ENCODE assay signal across 1 cellular context in genomic region chr17:2029911-2030778, GRCh38.
TF ChIP-seq lines count a peak whose summit lies in the region.

DPH1 (plus strand) TSS chr17:2030153; CDS start chr17:2030170, 17 bp downstream.

TF ChIP-seq in K562, 482 proteins besides CTCF, POLR2A, EP300 and RAD21 (continued from another document and continues in another):
- TF ChIP-seq NELFE (IDR thresholded peaks at IDR 0.05; ENCODE audit: insufficient read depth, insufficient read length), result no peak
- no peak for TF ChIP-seq SFPQ (IDR thresholded peaks at IDR 0.05; ENCODE audit: low read depth, low read length)
- peak; percentile 52 for TF ChIP-seq PHF20 (IDR thresholded peaks at IDR 0.05; ENCODE audit: partially characterized antibody)
- no peak for TF ChIP-seq ZSCAN29 (IDR thresholded peaks at IDR 0.05)
- TF ChIP-seq PCBP2 (IDR thresholded peaks at IDR 0.05; ENCODE audit: low read depth, low read length, poor library complexity, severe bottlenecking), result no peak
- TF ChIP-seq NR1H2 (CRISPR knock-in tag; IDR thresholded peaks at IDR 0.05), result no peak
- no peak for TF ChIP-seq ZBTB7A (IDR thresholded peaks at IDR 0.05; ENCODE audit: borderline replicate concordance, control insufficient read depth, low read depth, low read length)
- peak; percentile 93 for TF ChIP-seq TFAP4 (CRISPR knock-in tag; IDR thresholded peaks at IDR 0.05; ENCODE audit: borderline replicate concordance)
- no peak for TF ChIP-seq FOXJ2 (tag; IDR thresholded peaks at IDR 0.05)
- TF ChIP-seq ZNF717 (CRISPR knock-in tag; IDR thresholded peaks at IDR 0.05), result no peak
- TF ChIP-seq ARHGAP35 (IDR thresholded peaks at IDR 0.05; ENCODE audit: partially characterized antibody), result no peak
- no peak for TF ChIP-seq ZBTB26 (CRISPR knock-in tag; IDR thresholded peaks at IDR 0.05)
- no peak for TF ChIP-seq NFE2L1 (tag; IDR thresholded peaks at IDR 0.05; ENCODE audit: borderline replicate concordance, low read depth)
- TF ChIP-seq ZNF764 (CRISPR knock-in tag; IDR thresholded peaks at IDR 0.05; ENCODE audit: low read depth), result no peak
- TF ChIP-seq RNF219 (CRISPR knock-in tag; IDR thresholded peaks at IDR 0.05), result no peak
- TF ChIP-seq PKNOX1 (IDR thresholded peaks at IDR 0.05), result no peak
- TF ChIP-seq ETS1 (conservative IDR thresholded peaks at IDR 0.05; ENCODE audit: control insufficient read depth, low read depth, low read length), result peak; percentile 99
- no peak for TF ChIP-seq ZNF551 (CRISPR knock-in tag; IDR thresholded peaks at IDR 0.05)
- TF ChIP-seq PATZ1 (CRISPR knock-in tag; IDR thresholded peaks at IDR 0.05; ENCODE audit: borderline replicate concordance), result no peak
- TF ChIP-seq IFI16 (CRISPR knock-in tag; IDR thresholded peaks at IDR 0.05), result no peak
- TF ChIP-seq MAFF (IDR thresholded peaks at IDR 0.05; ENCODE audit: low read length), result no peak
- TF ChIP-seq CXXC5 (CRISPR knock-in tag; IDR thresholded peaks at IDR 0.05), result peak; percentile 42
- TF ChIP-seq KAT7 (CRISPR knock-in tag; IDR thresholded peaks at IDR 0.05; ENCODE audit: borderline replicate concordance), result no peak
- TF ChIP-seq LCOR (CRISPR knock-in tag; IDR thresholded peaks at IDR 0.05), result no peak
- no peak for TF ChIP-seq HDAC3 (IDR thresholded peaks at IDR 0.05; ENCODE audit: borderline replicate concordance, partially characterized antibody)
- no peak for TF ChIP-seq XRCC3 (IDR thresholded peaks at IDR 0.05)
- peak; percentile 39; the same call in 1 of the 2 replicates for TF ChIP-seq MTA3 (IDR thresholded peaks at IDR 0.05; ENCODE audit: borderline replicate concordance)
- no peak for TF ChIP-seq ZFP91 (CRISPR knock-in tag; IDR thresholded peaks at IDR 0.05)
- TF ChIP-seq MAFK (IDR thresholded peaks at IDR 0.05; ENCODE audit: low read length), result no peak
- no peak for TF ChIP-seq ARID3A (IDR thresholded peaks at IDR 0.05; ENCODE audit: borderline replicate concordance, low read depth, low read length)
- TF ChIP-seq HNRNPUL1 (IDR thresholded peaks at IDR 0.05; ENCODE audit: low read length), result no peak
- peak; percentile 98 for TF ChIP-seq MAX (CRISPR knock-in tag; IDR thresholded peaks at IDR 0.05)
- no peak for TF ChIP-seq BRD9 (IDR thresholded peaks at IDR 0.05; ENCODE audit: low read depth, partially characterized antibody)
- TF ChIP-seq ZNF174 (CRISPR knock-in tag; IDR thresholded peaks at IDR 0.05), result no peak
- TF ChIP-seq UBTF (IDR thresholded peaks at IDR 0.05; ENCODE audit: borderline replicate concordance in 1 of 2, low read depth in 2 of 2, low read length in 2 of 2), result no peak
- no peak for TF ChIP-seq TCF15 (CRISPR knock-in tag; IDR thresholded peaks at IDR 0.05)
- no peak for TF ChIP-seq ZNF79 (CRISPR knock-in tag; IDR thresholded peaks at IDR 0.05; ENCODE audit: low read depth)
- TF ChIP-seq ZNF347 (CRISPR knock-in tag; IDR thresholded peaks at IDR 0.05; ENCODE audit: low read depth), result no peak
- no peak for TF ChIP-seq U2AF1 (optimal IDR thresholded peaks at IDR 0.05; ENCODE audit: low read depth, low read length)
- TF ChIP-seq SMARCA5 (IDR thresholded peaks at IDR 0.05), result no peak
- no peak for TF ChIP-seq ILF3 (IDR thresholded peaks at IDR 0.05; ENCODE audit: borderline replicate concordance)
- peak; percentile 63 to 100; a peak in 3 of 4 replicates for TF ChIP-seq HDAC1 (IDR thresholded peaks at IDR 0.05)
- no peak for TF ChIP-seq RBM17 (IDR thresholded peaks at IDR 0.05; ENCODE audit: borderline replicate concordance, low read depth, low read length)
- TF ChIP-seq CBX2 (IDR thresholded peaks at IDR 0.05; ENCODE audit: insufficient read depth, low read length, poor library complexity, severe bottlenecking), result no peak
- no peak for TF ChIP-seq IRF2 (CRISPR knock-in tag; IDR thresholded peaks at IDR 0.05)
